13 cellular contexts compared by ENCODE assay signal in genomic region chr1:204320413-204320812, GRCh38. TPM values are rescaled to one million over a fixed set of nuclear protein-coding genes. Genes with fewer than 3 reads are reported as not detected.
DNase-seq lines count a peak whose midpoint lies in the region; ATAC-seq lines count a peak whose summit lies in the region.
"Had no signal": no experiment of that assay in that cellular context is flagged by ENCODE, and none has a peak within 500 bp of the region (broad histone marks: within the 10 kb centered on the region; RNA-seq: fewer than 3 reads in every experiment).

No MANE protein-coding gene starts in this region.

- intact Hi-C loops in activated T-helper 2 cell treated with anti-CD3 and anti-CD28 coated beads, Interferon-gamma antibody, Interleukin-2, Interleukin-4, amounts not matched to agents 10 μg/mL and 5 μg/mL and 100 μg/mL, durations not matched to agents 14 hours and 24 hours and 36 hours (cut with micrococcal nuclease): no loop called here
- intact Hi-C loops in aorta (cut with DNase I): no loop called here

- no peaks in the 10 kb centered on the region for H3K27me3 Mint-ChIP-seq in activated T-helper 2 cell treated with anti-CD3 and anti-CD28 coated beads, Interferon-gamma antibody, Interleukin-2, Interleukin-4, amounts not matched to agents 10 μg/mL and 5 μg/mL and 100 μg/mL, durations not matched to agents 14 hours and 24 hours and 36 hours (ENCODE audit: low read depth)

- no peak overlapping the region for H3K4me3 Mint-ChIP-seq in activated T-helper 2 cell treated with anti-CD3 and anti-CD28 coated beads, Interferon-gamma antibody, Interleukin-2, Interleukin-4, amounts not matched to agents 10 μg/mL and 5 μg/mL and 100 μg/mL, durations not matched to agents 14 hours and 24 hours and 36 hours (ENCODE audit: low read depth)
- H3K4me3 Mint-ChIP-seq: CD4-positive, alpha-beta memory T cell had no signal

- WGBS in aorta, 2 donors: 58 to 77% methylated on average over 5 of the region's 5 CpGs

- H3K4me1 ChIP-seq in aorta (ENCODE audit: control insufficient read depth in 1 of 2, insufficient read depth in 2 of 2, low read length in 2 of 2): no peaks in the 10 kb centered on the region

- no peaks in the 10 kb centered on the region for H3K36me3 Mint-ChIP-seq in activated T-helper 2 cell treated with anti-CD3 and anti-CD28 coated beads, Interferon-gamma antibody, Interleukin-2, Interleukin-4, amounts not matched to agents 10 μg/mL and 5 μg/mL and 100 μg/mL, durations not matched to agents 14 hours and 24 hours and 36 hours (ENCODE audit: low read depth)
- H3K36me3 Mint-ChIP-seq: CD4-positive, alpha-beta memory T cell had no signal

- H3K36me3 ChIP-seq in aorta (ENCODE audit: control insufficient read depth in 1 of 2, insufficient read depth in 2 of 2, low read length in 1 of 2): no peaks in the 10 kb centered on the region

- peak; percentile 20 for DNase-seq in stimulated activated CD4-positive, alpha-beta T cell treated with anti-CD3 and anti-CD28 coated beads, Interleukin-15, amount 100 ng/mL, for 24 hours
- DNase-seq in stimulated activated CD4-positive, alpha-beta T cell treated with anti-CD3 and anti-CD28 coated beads, Interleukin-4, amount 100 ng/mL, for 1 hour: no peak
- no peak for DNase-seq in activated T-helper 2 cell treated with anti-CD3 and anti-CD28 coated beads, Interferon-gamma antibody, Interleukin-2, Interleukin-4, amounts not matched to agents 10 μg/mL and 5 μg/mL and 100 μg/mL, durations not matched to agents 14 hours and 24 hours and 36 hours (ENCODE audit: low spot score)
- DNase-seq in hepatic stellate cell (ENCODE audit: low spot score) (peak; percentile 50), aorta (no peak), NOMO-1 treated with dmso at 0.1 percent for 144 hours (lab: John Stamatoyannopoulos, UW; ENCODE audit: unreplicated experiment) (no peak)
- DNase-seq: CD4-positive, alpha-beta memory T cell; NCI-H2107; occipital lobe; Right ventricle myocardium superior had no signal

- no peak overlapping the region for H3K4me3 ChIP-seq in aorta (ENCODE audit: low read length in 2 of 2)
- H3K4me3 ChIP-seq: coronary artery had no signal

- ATAC-seq in aorta (ENCODE audit: low FRiP score) (peak; percentile 44), HG03108 (IDR thresholded peaks at IDR 0.05; ENCODE audit: unreplicated experiment) (no peak), GM21723 (IDR thresholded peaks at IDR 0.05; ENCODE audit: unreplicated experiment) (no peak)

- H3K9me3 ChIP-seq in aorta (ENCODE audit: control insufficient read depth, low read length): no peaks in the 10 kb centered on the region

- peaks cover 28% of the 10 kb centered on the region for H3K4me1 Mint-ChIP-seq in activated T-helper 2 cell treated with anti-CD3 and anti-CD28 coated beads, Interferon-gamma antibody, Interleukin-2, Interleukin-4, amounts not matched to agents 10 μg/mL and 5 μg/mL and 100 μg/mL, durations not matched to agents 14 hours and 24 hours and 36 hours (ENCODE audit: low read depth)
- H3K4me1 Mint-ChIP-seq: CD4-positive, alpha-beta memory T cell had no signal

- H3K9me3 Mint-ChIP-seq in activated T-helper 2 cell treated with anti-CD3 and anti-CD28 coated beads, Interferon-gamma antibody, Interleukin-2, Interleukin-4, amounts not matched to agents 10 μg/mL and 5 μg/mL and 100 μg/mL, durations not matched to agents 14 hours and 24 hours and 36 hours: no peaks in the 10 kb centered on the region
- H3K9me3 Mint-ChIP-seq: CD4-positive, alpha-beta memory T cell had no signal

- H3K27me3 ChIP-seq in aorta (ENCODE audit: control insufficient read depth in 1 of 2, insufficient read depth in 2 of 2, low read length in 1 of 2): no peaks in the 10 kb centered on the region

- peak overlapping the region; percentile 11 for H3K27ac Mint-ChIP-seq in activated T-helper 2 cell treated with anti-CD3 and anti-CD28 coated beads, Interferon-gamma antibody, Interleukin-2, Interleukin-4, amounts not matched to agents 10 μg/mL and 5 μg/mL and 100 μg/mL, durations not matched to agents 14 hours and 24 hours and 36 hours
- H3K27ac Mint-ChIP-seq: CD4-positive, alpha-beta memory T cell had no signal

- H3K27ac ChIP-seq in aorta (ENCODE audit: low read depth in 1 of 2, low read length in 2 of 2): no peak overlapping the region

RNA-seq across cellular contexts. Expression of gene PLEKHA6, which starts 39.3 kb away (rescaled TPM):
- 0.52 and 1.9 TPM in 2 replicates for total RNA-seq in activated T-helper 2 cell treated with anti-CD3 and anti-CD28 coated beads, Interferon-gamma antibody, Interleukin-2, Interleukin-4, amounts not matched to agents 10 μg/mL and 5 μg/mL and 100 μg/mL, durations not matched to agents 14 hours and 24 hours and 36 hours
- 10 to 100 TPM in 1 of 2 donors, 1 to 10 TPM in 1; 3.9 to 19.6 TPM for total RNA-seq in aorta
- polyA plus RNA-seq in aorta: 1 to 10 TPM in 1 of 2 donors, under 1 TPM in 1; 0.56 to 6.1 TPM

Comparison
In these comparisons a context has a peak if more than half of its experiments do, and no peak if none do; other contexts are left out.
1. DNase-seq: peak in stimulated activated CD4-positive, alpha-beta T cell treated with anti-CD3 and anti-CD28 coated beads, Interleukin-15, amount 100 ng/mL, for 24 hours (single experiment) and hepatic stellate cell (single experiment); none in stimulated activated CD4-positive, alpha-beta T cell treated with anti-CD3 and anti-CD28 coated beads, Interleukin-4, amount 100 ng/mL, for 1 hour (single experiment), activated T-helper 2 cell treated with anti-CD3 and anti-CD28 coated beads, Interferon-gamma antibody, Interleukin-2, Interleukin-4, amounts not matched to agents 10 μg/mL and 5 μg/mL and 100 μg/mL, durations not matched to agents 14 hours and 24 hours and 36 hours (single experiment), aorta (0 of 2) and NOMO-1 treated with dmso at 0.1 percent for 144 hours (single experiment).